ENCODE assay signal across 8 cellular contexts in genomic region chr2:195575879-195576391, GRCh38.
A peak's percentile ranks its signal among the peaks of the same experiment; 100 is the strongest.
DNase-seq lines count a peak whose midpoint lies in the region; ATAC-seq, FAIRE-seq and TF ChIP-seq lines count a peak whose summit lies in the region.

No MANE protein-coding gene starts in this region.

- peak overlapping the region; percentile 27 to 94 (median 85) for H3K27ac Mint-ChIP-seq in naive thymus-derived CD4-positive, alpha-beta T cell

- no peaks in the 10 kb centered on the region for H3K27me3 Mint-ChIP-seq in naive thymus-derived CD4-positive, alpha-beta T cell

- no peaks in the 10 kb centered on the region for H3K27me3 ChIP-seq in naive thymus-derived CD4-positive, alpha-beta T cell (ENCODE audit: control insufficient read depth in 2 of 2, insufficient read depth in 2 of 2, low read length in 2 of 2)
- no peaks in the 10 kb centered on the region for H3K27me3 ChIP-seq in MG63

- peak; percentile 5 for TF ChIP-seq CTCF in choroid plexus epithelial cell (conservative IDR thresholded peaks at IDR 0.05; ENCODE audit: low read depth, low read length)

- H3K4me3 Mint-ChIP-seq in naive thymus-derived CD4-positive, alpha-beta T cell: peak overlapping the region; percentile 14 to 79 (median 63)

- FAIRE-seq in GM18507 (lab: Jason Lieb, UNC): peak; percentile 77

- H3K4me1 Mint-ChIP-seq in naive thymus-derived CD4-positive, alpha-beta T cell: peaks cover 38 to 91% (median 82%) of the 10 kb centered on the region in 7 donors

- DNase-seq in AG20443 (ENCODE audit: low spot score) (peak; percentile 79), GM18507 (ENCODE audit: extremely low spot score, insufficient read length, low read depth) (no peak), NCI-H226 (peak; percentile 78), choroid plexus epithelial cell (ENCODE audit: low read depth) (peak; percentile 87), MG63 (no peak), NCI-H2029 treated with DMSO at 0.1 percent for 48 hours (lab: John Stamatoyannopoulos, UW) (no peak)
- DNase-seq in naive thymus-derived CD4-positive, alpha-beta T cell: peak in 1 of 9 donors; percentile 20

- H3K4me1 ChIP-seq in naive thymus-derived CD4-positive, alpha-beta T cell (ENCODE audit: control insufficient read depth in 2 of 2, insufficient read depth in 2 of 2, low read length in 2 of 2): peaks cover 15 to 51% of the 10 kb centered on the region in 2 donors

- CTCF ChIA-PET in naive thymus-derived CD4-positive, alpha-beta T cell (lab: Charles Lee): interaction anchor here (0.6 to 5.5 kb wide), 21 partner anchors 10 to 492 kb away, joined by 3 to 60 read pairs (median 5); partner anchors contain the start of genes DNAH7 and SLC39A10

- peaks cover 0 to 13% (median 2%) of the 10 kb centered on the region in 11 donors for H3K9me3 Mint-ChIP-seq in naive thymus-derived CD4-positive, alpha-beta T cell

- H3K4me3 ChIP-seq in choroid plexus epithelial cell (ENCODE audit: low read depth, low read length) (no peak overlapping the region), MG63 (no peak overlapping the region)
- H3K4me3 ChIP-seq in naive thymus-derived CD4-positive, alpha-beta T cell (ENCODE audit: low read length): no peak overlapping the region

- H3K36me3 ChIP-seq in naive thymus-derived CD4-positive, alpha-beta T cell (ENCODE audit: control insufficient read depth in 2 of 3, insufficient read depth in 3 of 3, low read length in 3 of 3): no peaks in the 10 kb centered on the region
- no peaks in the 10 kb centered on the region for H3K36me3 ChIP-seq in MG63

- peak; percentile 56 for ATAC-seq in HG02884 (IDR thresholded peaks at IDR 0.05; ENCODE audit: unreplicated experiment)
- ATAC-seq in naive thymus-derived CD4-positive, alpha-beta T cell: peak; percentile 49

- peaks cover 4 to 23% (median 8%) of the 10 kb centered on the region in 5 donors for H3K36me3 Mint-ChIP-seq in naive thymus-derived CD4-positive, alpha-beta T cell

- intact Hi-C loops in naive thymus-derived CD4-positive, alpha-beta T cell (cut with micrococcal nuclease): loop anchor here (1.0 to 5.0 kb wide), 7 partner anchors 40 to 761 kb away; partner anchors contain the start of gene DNAH7 (in 1 of the 2)

- POLR2A ChIA-PET in naive thymus-derived CD4-positive, alpha-beta T cell (lab: Charles Lee): interaction anchor here (0.9 to 10.8 kb wide), 13 partner anchors 10 to 86 kb away, joined by 3 to 136 read pairs (median 5); partner anchors contain the start of gene SLC39A10

- H3K27ac ChIP-seq in naive thymus-derived CD4-positive, alpha-beta T cell (ENCODE audit: low read depth, low read length): peak overlapping the region; percentile 21

- H3K9me3 ChIP-seq in naive thymus-derived CD4-positive, alpha-beta T cell (ENCODE audit: control insufficient read depth in 2 of 3, low read length in 3 of 3): no peaks in the 10 kb centered on the region
- no peaks in the 10 kb centered on the region for H3K9me3 ChIP-seq in MG63

Comparison
In these comparisons a context has a peak if more than half of its experiments do, and no peak if none do; other contexts are left out.
1. DNase-seq: peak in AG20443 (single experiment), NCI-H226 (single experiment) and choroid plexus epithelial cell (single experiment); none in GM18507 (single experiment), MG63 (single experiment) and NCI-H2029 treated with DMSO at 0.1 percent for 48 hours (single experiment).